ENCODE assay signal across 15 cellular contexts in genomic region chr12:76450690-76451089, GRCh38.
DNase-seq lines count a peak whose midpoint lies in the region; ATAC-seq and TF ChIP-seq lines count a peak whose summit lies in the region.
"Had no signal": no experiment of that assay in that cellular context is flagged by ENCODE, and none has a peak within 500 bp of the region (broad histone marks: within the 10 kb centered on the region; RNA-seq: fewer than 3 reads in every experiment).

No MANE protein-coding gene starts in this region.

- H3K27ac ChIP-seq in upper lobe of right lung: no peak overlapping the region

- H3K9me3 Mint-ChIP-seq in natural killer cell: no peaks in the 10 kb centered on the region
- no peaks in the 10 kb centered on the region for H3K9me3 Mint-ChIP-seq in natural killer cell treated with Interleukin-12 subunit alpha and Interleukin-12 subunit beta and Interleukin-15 and Interleukin-18, amount 100 ng/mL, for 72 hours
- H3K9me3 Mint-ChIP-seq: naive B cell; stimulated activated effector memory CD8-positive, alpha-beta T cell treated with anti-CD3 and anti-CD28 coated beads, Interleukin-12 subunit alpha, Interleukin-12 subunit beta, amount 100 ng/mL, for 72 hours had no signal

- TF ChIP-seq CTCF in natural killer cell (IDR thresholded peaks at IDR 0.05) (no peak), fibroblast of pulmonary artery (IDR thresholded peaks at IDR 0.05; ENCODE audit: low read length, missing control alignments) (no peak), upper lobe of right lung (IDR thresholded peaks at IDR 0.05) (no peak)

- H3K4me1 ChIP-seq in upper lobe of right lung: no peaks in the 10 kb centered on the region

- DNase-seq in natural killer cell (no peak), T-helper 17 cell (no peak), fibroblast of pulmonary artery (ENCODE audit: low read depth) (peak; percentile 90), upper lobe of right lung (no peak), H7 (no peak)
- DNase-seq in natural killer cell treated with Interleukin-12 subunit alpha and Interleukin-12 subunit beta and Interleukin-15 and Interleukin-18, amount 100 ng/mL, for 72 hours (ENCODE audit: low spot score): no peak
- DNase-seq in central memory CD4-positive, alpha-beta T cell: no peak
- DNase-seq: activated CD4-positive, alpha-beta T cell treated with anti-CD3 and anti-CD28 coated beads for 4 hours; activated gamma-delta T cell treated with Interleukin-2 at 50 U/mL for 16 hours; cortex of kidney; naive B cell; NCI-H345; SHP77 treated with DMSO at 0.1 percent for 48 hours had no signal

- H3K27me3 ChIP-seq in upper lobe of right lung (no peaks in the 10 kb centered on the region), H7 (ENCODE audit: control insufficient read depth, insufficient read depth, low read length) (no peaks in the 10 kb centered on the region)

- H3K27ac Mint-ChIP-seq in natural killer cell (peak overlapping the region; percentile 18 to 59), T-helper 17 cell (peak overlapping the region; percentile 29)
- no peak overlapping the region for H3K27ac Mint-ChIP-seq in natural killer cell treated with Interleukin-12 subunit alpha and Interleukin-12 subunit beta and Interleukin-15 and Interleukin-18, amount 100 ng/mL, for 72 hours
- H3K27ac Mint-ChIP-seq: naive B cell; stimulated activated effector memory CD8-positive, alpha-beta T cell treated with anti-CD3 and anti-CD28 coated beads, Interleukin-12 subunit alpha, Interleukin-12 subunit beta, amount 100 ng/mL, for 72 hours had no signal

- peaks cover 20 to 32% of the 10 kb centered on the region in 2 donors for H3K4me1 Mint-ChIP-seq in natural killer cell
- peaks cover 17 to 30% of the 10 kb centered on the region in 2 donors for H3K4me1 Mint-ChIP-seq in natural killer cell treated with Interleukin-12 subunit alpha and Interleukin-12 subunit beta and Interleukin-15 and Interleukin-18, amount 100 ng/mL, for 72 hours (ENCODE audit: low read depth in 2 of 2)
- H3K4me1 Mint-ChIP-seq in T-helper 17 cell: peaks cover 26% of the 10 kb centered on the region

- no peaks in the 10 kb centered on the region for H3K27me3 Mint-ChIP-seq in natural killer cell (ENCODE audit: low read depth in 2 of 2)
- H3K27me3 Mint-ChIP-seq in natural killer cell treated with Interleukin-12 subunit alpha and Interleukin-12 subunit beta and Interleukin-15 and Interleukin-18, amount 100 ng/mL, for 72 hours: no peaks in the 10 kb centered on the region
- no peaks in the 10 kb centered on the region for H3K27me3 Mint-ChIP-seq in T-helper 17 cell
- H3K27me3 Mint-ChIP-seq: naive B cell had no signal

- H3K36me3 Mint-ChIP-seq in natural killer cell (no peaks in the 10 kb centered on the region), T-helper 17 cell (ENCODE audit: low read depth) (peaks cover 7% of the 10 kb centered on the region)
- H3K36me3 Mint-ChIP-seq in natural killer cell treated with Interleukin-12 subunit alpha and Interleukin-12 subunit beta and Interleukin-15 and Interleukin-18, amount 100 ng/mL, for 72 hours: no peaks in the 10 kb centered on the region

- no peak for ATAC-seq in natural killer cell
- ATAC-seq in natural killer cell treated with Interleukin-12 subunit alpha and Interleukin-12 subunit beta and Interleukin-15 and Interleukin-18, amount 100 ng/mL, for 72 hours: no peak
- no peak for ATAC-seq in T-helper 17 cell
- ATAC-seq in upper lobe of right lung: peak; percentile 33
- ATAC-seq in HG03521 (IDR thresholded peaks at IDR 0.05; ENCODE audit: unreplicated experiment): no peak
- ATAC-seq: stimulated activated effector memory CD8-positive, alpha-beta T cell treated with anti-CD3 and anti-CD28 coated beads, Interleukin-12 subunit alpha, Interleukin-12 subunit beta, amount 100 ng/mL, for 72 hours had no signal

- H3K4me3 ChIP-seq in fibroblast of pulmonary artery (replicated peaks; ENCODE audit: low read depth, low read length) (no peak overlapping the region), upper lobe of right lung (no peak overlapping the region), H7 (ENCODE audit: insufficient read depth, low read depth, low read length) (no peak overlapping the region)

- no peak overlapping the region for H3K4me3 Mint-ChIP-seq in natural killer cell
- H3K4me3 Mint-ChIP-seq in natural killer cell treated with Interleukin-12 subunit alpha and Interleukin-12 subunit beta and Interleukin-15 and Interleukin-18, amount 100 ng/mL, for 72 hours: no peak overlapping the region
- peak overlapping the region; percentile 16 for H3K4me3 Mint-ChIP-seq in T-helper 17 cell
- H3K4me3 Mint-ChIP-seq: naive B cell; stimulated activated effector memory CD8-positive, alpha-beta T cell treated with anti-CD3 and anti-CD28 coated beads, Interleukin-12 subunit alpha, Interleukin-12 subunit beta, amount 100 ng/mL, for 72 hours had no signal

- intact Hi-C loops in natural killer cell (cut with micrococcal nuclease) (no loop called here), upper lobe of right lung (cut with DNase I) (no loop called here)

- H3K9me3 ChIP-seq in T-helper 17 cell (ENCODE audit: control insufficient read depth, low read length, poor library complexity, severe bottlenecking) (no peaks in the 10 kb centered on the region), upper lobe of right lung (no peaks in the 10 kb centered on the region)

- peaks cover 8% of the 10 kb centered on the region for H3K36me3 ChIP-seq in upper lobe of right lung
- no peaks in the 10 kb centered on the region for H3K36me3 ChIP-seq in H7 (replicated peaks; ENCODE audit: control insufficient read depth, insufficient read depth, low read length)

Comparison
In these comparisons a context has a peak if more than half of its experiments do, and no peak if none do; other contexts are left out.
1. H3K27ac Mint-ChIP-seq: peak in natural killer cell (2 of 2) and T-helper 17 cell (single experiment); none in natural killer cell treated with Interleukin-12 subunit alpha and Interleukin-12 subunit beta and Interleukin-15 and Interleukin-18, amount 100 ng/mL, for 72 hours (0 of 2).